In the genomic region with DNA sequence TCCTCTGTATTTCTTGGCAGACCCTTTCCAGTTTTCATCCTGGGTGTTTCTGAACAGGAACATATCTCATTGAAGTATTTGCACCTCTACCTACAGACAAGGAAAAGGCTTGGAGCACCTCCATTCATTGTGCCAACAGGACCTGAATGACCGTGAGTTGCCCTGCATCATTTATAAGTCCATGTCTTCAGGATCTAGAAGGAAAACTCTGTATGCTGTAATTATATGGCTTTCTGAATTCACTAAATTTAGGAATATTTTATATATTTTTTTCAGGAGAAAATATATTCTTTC, we compare ENCODE assay signal across 11 cellular contexts.
A peak's percentile ranks its signal among the peaks of the same experiment; 100 is the strongest.
DNase-seq lines count a peak whose midpoint lies in the region; ATAC-seq and TF ChIP-seq lines count a peak whose summit lies in the region.
"Had no signal": no experiment of that assay in that cellular context is flagged by ENCODE, and none has a peak within 500 bp of the region (broad histone marks: within the 10 kb centered on the region; RNA-seq: fewer than 3 reads in every experiment).

No MANE protein-coding gene starts in this region.

- H3K27me3 ChIP-seq in endodermal cell (ENCODE audit: control insufficient read depth, insufficient read depth, low read length, poor library complexity, severe bottlenecking) (no peaks in the 10 kb centered on the region), H7 (ENCODE audit: control insufficient read depth, insufficient read depth, low read length) (no peaks in the 10 kb centered on the region)
- H3K27me3 ChIP-seq: BLaER1 treated with 17β-estradiol and CSF1 and Interleukin-3, amounts not matched to agents 10 nM and 100 nM had no signal

- TF ChIP-seq CTCF in endodermal cell (conservative IDR thresholded peaks at IDR 0.05) (peak; percentile 1), GM13976 (IDR thresholded peaks at IDR 0.05; ENCODE audit: borderline replicate concordance, control extremely low read depth, extremely low read depth, insufficient read depth, missing control alignments) (no peak), OCI-LY7 (conservative IDR thresholded peaks at IDR 0.05; ENCODE audit: low read length) (no peak; the same call in none of the 2 replicates)

- H3K9me3 Mint-ChIP-seq in endodermal cell = peaks cover 3% of the 10 kb centered on the region
- H3K9me3 Mint-ChIP-seq: nephron had no signal

- H3K27me3 Mint-ChIP-seq in endodermal cell (ENCODE audit: insufficient read depth) = no peaks in the 10 kb centered on the region

- no peak overlapping the region for H3K27ac Mint-ChIP-seq in endodermal cell

- CTCF ChIA-PET in OCI-LY7 (lab: Charles Lee; ENCODE audit: unreplicated experiment) = interaction anchor here (0.6 kb wide), 2 partner anchors 127 to 637 kb away, joined by 3 to 4 read pairs; no protein-coding TSS in a partner anchor

- in situ Hi-C loops in GM13976 (cut with MboI; ENCODE audit: low sequenced_read_pairs, unreplicated experiment) = loop anchor here (25.0 kb wide), 1 partner anchor 526 kb away; the partner anchor contains the start of gene SETBP1

- H2AFZ ChIP-seq in OCI-LY7 (ENCODE audit: low read length) = no peak overlapping the region

- H3K9ac ChIP-seq in endodermal cell (ENCODE audit: extremely low read depth, low read length, poor library complexity, severe bottlenecking) = no peak overlapping the region
- H3K9ac ChIP-seq: BLaER1 treated with 17β-estradiol and CSF1 and Interleukin-3, amounts not matched to agents 10 nM and 100 nM had no signal

- H3K36me3 ChIP-seq in endodermal cell (ENCODE audit: control insufficient read depth, insufficient read depth, low read length) (no peaks in the 10 kb centered on the region), H7 (replicated peaks; ENCODE audit: control insufficient read depth, insufficient read depth, low read length) (no peaks in the 10 kb centered on the region), OCI-LY7 (ENCODE audit: insufficient read depth, low read length) (no peaks in the 10 kb centered on the region)
- H3K36me3 ChIP-seq: BLaER1 treated with 17β-estradiol and CSF1 and Interleukin-3, amounts not matched to agents 10 nM and 100 nM; lower lobe of right lung had no signal

- H3K79me2 ChIP-seq in OCI-LY7 (ENCODE audit: insufficient read depth, low read depth, low read length) = no peaks in the 10 kb centered on the region

- BruUV-seq in OCI-LY7 (replicated peaks; lab: Mats Ljungman, UMichigan) = no TSS peak

- WGBS in endodermal cell (ENCODE audit: insufficient coverage in 1 of 2, insufficient read length in 1 of 2), 2 experiments = 100% methylated on average over 1 of the region's 1 CpG; no CpG with 5 or more reads in 1 of the 2 experiments

- no peaks in the 10 kb centered on the region for H4K20me1 ChIP-seq in OCI-LY7 (ENCODE audit: insufficient read depth, low read length)
- H4K20me1 ChIP-seq: BLaER1 treated with 17β-estradiol and CSF1 and Interleukin-3, amounts not matched to agents 10 nM and 100 nM had no signal

- no peak overlapping the region for H3K27ac ChIP-seq in endodermal cell (ENCODE audit: low read depth, low read length)
- H3K27ac ChIP-seq in OCI-LY7 (ENCODE audit: low read depth, low read length, poor library complexity, severe bottlenecking) = no peak overlapping the region
- H3K27ac ChIP-seq: BLaER1 treated with 17β-estradiol and CSF1 and Interleukin-3, amounts not matched to agents 10 nM and 100 nM; lower lobe of right lung had no signal

- H3K9me2 ChIP-seq in OCI-LY7 (ENCODE audit: insufficient read depth, low read length) = no peaks in the 10 kb centered on the region

- H3K9me3 ChIP-seq in endodermal cell (ENCODE audit: control insufficient read depth, low read length) (no peaks in the 10 kb centered on the region), OCI-LY7 (ENCODE audit: low read length) (no peaks in the 10 kb centered on the region)
- H3K9me3 ChIP-seq: BLaER1 treated with 17β-estradiol and CSF1 and Interleukin-3, amounts not matched to agents 10 nM and 100 nM; lower lobe of right lung had no signal

- H3K36me3 Mint-ChIP-seq in endodermal cell (ENCODE audit: low read depth) = no peaks in the 10 kb centered on the region

- H3K4me3 Mint-ChIP-seq in endodermal cell = no peak overlapping the region
- H3K4me3 Mint-ChIP-seq: nephron had no signal

- ATAC-seq in GM18909 (IDR thresholded peaks at IDR 0.05; ENCODE audit: poor library complexity, unreplicated experiment) = peak; percentile 22
- peak; percentile 14 for ATAC-seq in GM21526 (IDR thresholded peaks at IDR 0.05; ENCODE audit: low FRiP score, unreplicated experiment)
- ATAC-seq in HG03354 (IDR thresholded peaks at IDR 0.05; ENCODE audit: poor library complexity, severe bottlenecking, unreplicated experiment) = peak; percentile 18

- intact Hi-C loops in OCI-LY7 (cut with micrococcal nuclease; ENCODE audit: unreplicated experiment) = loop anchor here (2.0 to 10.0 kb wide), 5 partner anchors 111 to 1081 kb away; no protein-coding TSS in a partner anchor

- no peak overlapping the region for H3K4me2 ChIP-seq in OCI-LY7 (ENCODE audit: low read length)
- H3K4me2 ChIP-seq: BLaER1 treated with 17β-estradiol and CSF1 and Interleukin-3, amounts not matched to agents 10 nM and 100 nM had no signal

- peaks cover 7% of the 10 kb centered on the region for H3K4me1 Mint-ChIP-seq in endodermal cell
- H3K4me1 Mint-ChIP-seq: nephron had no signal

- H3K4me1 ChIP-seq in endodermal cell (ENCODE audit: control insufficient read depth, insufficient read depth, low read length) (no peaks in the 10 kb centered on the region), OCI-LY7 (ENCODE audit: insufficient read depth, low read length, poor library complexity, severe bottlenecking) (no peaks in the 10 kb centered on the region)
- H3K4me1 ChIP-seq: lower lobe of right lung had no signal

- DNase-seq in endodermal cell = no peak
- no peak for DNase-seq in GM13976 (ENCODE audit: low spot score)
- no peak for DNase-seq in H7
- no peak for DNase-seq in islet precursor cell
- no peak for DNase-seq in OCI-LY7 (ENCODE audit: low spot score)

- H3K4me3 ChIP-seq in endodermal cell (ENCODE audit: low read length) (no peak overlapping the region), H7 (ENCODE audit: insufficient read depth, low read depth, low read length) (no peak overlapping the region), OCI-LY7 (ENCODE audit: low read depth, low read length, poor library complexity, severe bottlenecking) (no peak overlapping the region)
- H3K4me3 ChIP-seq: BLaER1 treated with 17β-estradiol and CSF1 and Interleukin-3, amounts not matched to agents 10 nM and 100 nM; lower lobe of right lung had no signal

- POLR2A ChIA-PET in OCI-LY7 (lab: Charles Lee) = no interaction called here
